ENCODE assay signal across 13 cellular contexts in the genomic region with DNA sequence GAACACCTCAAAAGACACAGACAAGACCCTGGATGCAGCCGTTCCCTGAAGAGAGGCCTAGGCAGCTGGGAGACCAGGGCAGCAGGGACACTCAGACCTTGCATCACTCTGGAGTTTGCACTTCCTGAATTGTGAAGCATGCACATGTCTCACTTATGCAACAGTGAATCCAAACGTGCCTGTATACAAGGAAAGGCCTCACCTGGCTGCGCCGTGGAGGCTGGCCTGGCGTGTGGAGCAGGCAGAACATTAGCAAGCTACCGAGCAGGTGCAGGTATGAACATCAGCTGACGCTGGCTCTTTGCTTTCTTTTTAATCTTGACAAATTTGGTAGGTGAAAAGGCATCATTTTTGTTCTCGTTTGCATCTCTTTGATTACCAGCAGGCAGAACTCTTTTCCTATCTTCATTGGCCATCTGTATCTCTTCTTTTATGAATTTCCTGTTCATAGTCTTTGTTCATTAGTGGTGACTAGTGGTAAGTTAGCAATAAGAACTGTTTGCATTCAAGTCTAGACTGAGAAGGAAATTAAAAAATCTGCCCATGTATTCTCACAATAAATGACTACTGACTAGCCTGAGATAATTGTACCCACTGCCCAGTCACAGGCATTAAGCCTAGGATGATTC. TPM values are rescaled to one million over a fixed set of nuclear protein-coding genes. Genes with fewer than 3 reads are reported as not detected.
A peak's percentile ranks its signal among the peaks of the same experiment; 100 is the strongest.
DNase-seq lines count a peak whose midpoint lies in the region; ATAC-seq and TF ChIP-seq lines count a peak whose summit lies in the region.
"Had no signal": no experiment of that assay in that cellular context is flagged by ENCODE, and none has a peak within 500 bp of the region (broad histone marks: within the 10 kb centered on the region; RNA-seq: fewer than 3 reads in every experiment).

No MANE protein-coding gene starts in this region.

- H2AFZ ChIP-seq in mesenchymal stem cell (ENCODE audit: low read depth, low read length) = no peak overlapping the region
- H2AFZ ChIP-seq: GM23338 had no signal

- H3K36me3 ChIP-seq in mesenchymal stem cell (ENCODE audit: control insufficient read depth in 1 of 2, insufficient read depth in 2 of 2, low read depth in 1 of 2, low read length in 2 of 2) = peaks cover 10 to 14% of the 10 kb centered on the region in 2 experiments
- H3K36me3 ChIP-seq: SJCRH30 had no signal

- no peaks in the 10 kb centered on the region for H3K9me3 Mint-ChIP-seq in Calu3 (ENCODE audit: low read depth, unreplicated experiment)
- H3K9me3 Mint-ChIP-seq in activated naive CD8-positive, alpha-beta T cell treated with anti-CD3 and anti-CD28 coated beads, Interleukin-2, amount 50 U/mL, for 24 hours = no peaks in the 10 kb centered on the region
- H3K9me3 Mint-ChIP-seq: GM23338 had no signal

- DNase-seq in Calu3 (peak; percentile 2), MV-4-11 (lab: John Stamatoyannopoulos, UW) (peak; percentile 55), mesenchymal stem cell (peak; percentile 59), UCSD-AML1 (lab: John Stamatoyannopoulos, UW; ENCODE audit: unreplicated experiment) (no peak), D341Med (ENCODE audit: low spot score) (no peak)
- DNase-seq in activated naive CD8-positive, alpha-beta T cell treated with anti-CD3 and anti-CD28 coated beads, Interleukin-2, amount 50 U/mL, for 24 hours = no peak
- DNase-seq: right cardiac atrium, SJCRH30, stomach had no signal

- H3K9ac ChIP-seq in mesenchymal stem cell (ENCODE audit: low read length) = no peak overlapping the region
- H3K9ac ChIP-seq: KMS-11 had no signal

- WGBS in mesenchymal stem cell = 84% methylated on average over 7 of the region's 8 CpGs

- H2BK120ac ChIP-seq in mesenchymal stem cell (ENCODE audit: low read depth, low read length) = no peak overlapping the region

- H3K4ac ChIP-seq in mesenchymal stem cell (ENCODE audit: low read depth in 1 of 2, low read length in 2 of 2) = no peak overlapping the region

- no peak overlapping the region for H4K8ac ChIP-seq in mesenchymal stem cell (ENCODE audit: low read length)

- peaks cover 0 to 27% of the 10 kb centered on the region in 2 experiments for H3K27me3 ChIP-seq in mesenchymal stem cell (ENCODE audit: control insufficient read depth in 1 of 2, insufficient read depth in 1 of 2, low read length in 2 of 2)
- H3K27me3 ChIP-seq: SJCRH30 had no signal

- no peak overlapping the region for H4K91ac ChIP-seq in mesenchymal stem cell (ENCODE audit: low read length)

- H3K27me3 Mint-ChIP-seq in Calu3 (ENCODE audit: unreplicated experiment) = no peaks in the 10 kb centered on the region
- H3K27me3 Mint-ChIP-seq in activated naive CD8-positive, alpha-beta T cell treated with anti-CD3 and anti-CD28 coated beads, Interleukin-2, amount 50 U/mL, for 24 hours = no peaks in the 10 kb centered on the region

- H3K18ac ChIP-seq in mesenchymal stem cell (ENCODE audit: low read depth in 1 of 2, low read length in 2 of 2) = no peak overlapping the region

- no peak overlapping the region for H2AK5ac ChIP-seq in mesenchymal stem cell (ENCODE audit: low read length, severe bottlenecking)

- peaks cover 9% of the 10 kb centered on the region for H3K4me1 ChIP-seq in mesenchymal stem cell (ENCODE audit: control insufficient read depth, insufficient read depth, low read depth, low read length)
- H3K4me1 ChIP-seq: SJCRH30 had no signal

- TF ChIP-seq CTCF in Calu3 (IDR thresholded peaks at IDR 0.05; ENCODE audit: unreplicated experiment) = no peak

- intact Hi-C loops in Calu3 (cut with micrococcal nuclease; ENCODE audit: unreplicated experiment) = no loop called here

- no peak overlapping the region for H2BK5ac ChIP-seq in mesenchymal stem cell (ENCODE audit: low read depth, low read length, poor library complexity, severe bottlenecking)

- H3K27ac Mint-ChIP-seq in Calu3 (ENCODE audit: unreplicated experiment) = peak overlapping the region; percentile 17
- peak overlapping the region; percentile 86 for H3K27ac Mint-ChIP-seq in activated naive CD8-positive, alpha-beta T cell treated with anti-CD3 and anti-CD28 coated beads, Interleukin-2, amount 50 U/mL, for 24 hours
- H3K27ac Mint-ChIP-seq: GM23338 had no signal

- no peak overlapping the region for H2BK15ac ChIP-seq in mesenchymal stem cell (ENCODE audit: low read depth, poor library complexity, severe bottlenecking)

- no peak for ATAC-seq in activated naive CD8-positive, alpha-beta T cell treated with anti-CD3 and anti-CD28 coated beads, Interleukin-2, amount 50 U/mL, for 24 hours
- ATAC-seq in HG02798 (IDR thresholded peaks at IDR 0.05; ENCODE audit: poor library complexity, unreplicated experiment) = no peak
- ATAC-seq in HG02885 (IDR thresholded peaks at IDR 0.05; ENCODE audit: poor library complexity, unreplicated experiment) = no peak
- ATAC-seq: GM23338 had no signal

- H3K4me1 Mint-ChIP-seq in Calu3 (ENCODE audit: low read depth, unreplicated experiment) = peaks cover 46% of the 10 kb centered on the region
- H3K4me1 Mint-ChIP-seq in activated naive CD8-positive, alpha-beta T cell treated with anti-CD3 and anti-CD28 coated beads, Interleukin-2, amount 50 U/mL, for 24 hours = peaks cover 59% of the 10 kb centered on the region

- H3K4me3 ChIP-seq in mesenchymal stem cell (ENCODE audit: insufficient read depth in 1 of 2, low read depth in 1 of 2, low read length in 2 of 2) = no peak overlapping the region
- H3K4me3 ChIP-seq: GM23338, SJCRH30, stomach had no signal

- H3K27ac ChIP-seq in mesenchymal stem cell (ENCODE audit: low read length, poor library complexity, severe bottlenecking) = no peak overlapping the region
- H3K27ac ChIP-seq: KMS-11, SJCRH30, stomach had no signal

- CTCF ChIA-PET in Calu3 (lab: Charles Lee) = no interaction called here

- BruUV-seq in Calu3 (replicated peaks; lab: Mats Ljungman, UMichigan) = no TSS peak

- H3K9me3 ChIP-seq in mesenchymal stem cell (ENCODE audit: control insufficient read depth, low read length) = no peaks in the 10 kb centered on the region
- H3K9me3 ChIP-seq: SJCRH30, stomach had no signal

- H3K79me1 ChIP-seq in mesenchymal stem cell (replicated peaks; ENCODE audit: low read length, poor library complexity, severe bottlenecking) = peaks cover 2% of the 10 kb centered on the region

- no peak overlapping the region for H3K4me2 ChIP-seq in mesenchymal stem cell (ENCODE audit: low read length, poor library complexity, severe bottlenecking)
- H3K4me2 ChIP-seq: GM23338, KMS-11 had no signal

- peaks cover 48% of the 10 kb centered on the region for H3K36me3 Mint-ChIP-seq in Calu3 (ENCODE audit: insufficient read depth, unreplicated experiment)
- H3K36me3 Mint-ChIP-seq in activated naive CD8-positive, alpha-beta T cell treated with anti-CD3 and anti-CD28 coated beads, Interleukin-2, amount 50 U/mL, for 24 hours (ENCODE audit: low read depth) = peaks cover 23% of the 10 kb centered on the region

- H3K23ac ChIP-seq in mesenchymal stem cell (ENCODE audit: low read length in 2 of 2) = no peak overlapping the region

- H2BK12ac ChIP-seq in mesenchymal stem cell (ENCODE audit: low read length in 2 of 2) = no peak overlapping the region

- no peak overlapping the region for H3K14ac ChIP-seq in mesenchymal stem cell (ENCODE audit: low read length in 2 of 2)

- H3K4me3 Mint-ChIP-seq in Calu3 (ENCODE audit: low read depth, unreplicated experiment) = no peak overlapping the region
- peak overlapping the region; percentile 3 for H3K4me3 Mint-ChIP-seq in activated naive CD8-positive, alpha-beta T cell treated with anti-CD3 and anti-CD28 coated beads, Interleukin-2, amount 50 U/mL, for 24 hours
- H3K4me3 Mint-ChIP-seq: GM23338 had no signal

RNA-seq across cellular contexts. Expression of gene IRAK1, which starts 37.2 kb away (rescaled TPM):
- 194 and 208 TPM in 2 replicates for total RNA-seq in Calu3 (2022)
- polyA plus RNA-seq in mesenchymal stem cell (2013, experiment 1 of 2) = 92.3 TPM
- polyA plus RNA-seq in mesenchymal stem cell (2013, experiment 2 of 2) = 88.1 TPM

RNA-seq across cellular contexts. Expression of gene MECP2, which starts 40.7 kb away (rescaled TPM):
- total RNA-seq in Calu3 (2022) = 64.3 and 69.9 TPM in 2 replicates
- 19.1 TPM for polyA plus RNA-seq in mesenchymal stem cell (2013, experiment 1 of 2)
- polyA plus RNA-seq in mesenchymal stem cell (2013, experiment 2 of 2) = 20.5 TPM

Comparison
In these comparisons a context has a peak if more than half of its experiments do, and no peak if none do; other contexts are left out.
1. DNase-seq: peak in Calu3 (single experiment), MV-4-11 (single experiment) and mesenchymal stem cell (single experiment); none in activated naive CD8-positive, alpha-beta T cell treated with anti-CD3 and anti-CD28 coated beads, Interleukin-2, amount 50 U/mL, for 24 hours (single experiment), UCSD-AML1 (single experiment) and D341Med (single experiment).